8 cellular contexts compared by ENCODE assay signal in the genomic region with DNA sequence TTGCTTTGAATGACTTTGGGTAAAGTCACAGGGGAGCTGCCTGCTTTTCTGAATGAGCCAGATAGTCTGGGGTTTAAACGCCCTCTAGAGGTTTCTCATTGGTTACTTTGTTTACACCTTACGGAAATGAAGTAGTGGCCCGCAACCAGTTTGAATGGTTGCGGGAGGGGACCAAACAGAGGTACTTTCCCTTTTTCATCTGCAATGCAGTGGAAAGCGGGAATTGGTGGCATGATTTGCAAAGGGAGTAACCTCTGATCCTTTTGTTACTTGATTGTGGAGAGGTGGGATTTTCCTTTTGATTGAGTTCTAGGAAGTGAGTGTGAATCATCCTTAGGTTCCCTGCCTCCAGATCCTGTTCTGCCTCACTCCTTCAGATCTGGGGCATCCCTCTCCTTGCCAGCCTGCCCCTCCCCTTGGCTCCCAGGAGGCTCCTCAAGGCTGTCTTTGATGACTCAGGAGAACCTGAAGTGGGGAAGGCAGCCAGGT. TPM values are rescaled to one million over a fixed set of nuclear protein-coding genes. Genes with fewer than 3 reads are reported as not detected.
A peak's percentile ranks its signal among the peaks of the same experiment; 100 is the strongest.
DNase-seq lines count a peak whose midpoint lies in the region; ATAC-seq and TF ChIP-seq lines count a peak whose summit lies in the region.
"Had no signal": no experiment of that assay in that cellular context is flagged by ENCODE, and none has a peak within 500 bp of the region (broad histone marks: within the 10 kb centered on the region; RNA-seq: fewer than 3 reads in every experiment).

No MANE protein-coding gene starts in this region.

- no peaks in the 10 kb centered on the region for H3K27me3 Mint-ChIP-seq in progenitor cell of endocrine pancreas

- H3K4me3 Mint-ChIP-seq in progenitor cell of endocrine pancreas (ENCODE audit: low read depth): no peak overlapping the region
- H3K4me3 Mint-ChIP-seq: activated naive CD4-positive, alpha-beta T cell treated with anti-CD3 and anti-CD28 coated beads, Interleukin-2, amount 50 U/mL, for 24 hours had no signal

- no peaks in the 10 kb centered on the region for H3K36me3 Mint-ChIP-seq in progenitor cell of endocrine pancreas (ENCODE audit: insufficient read depth)
- H3K36me3 Mint-ChIP-seq: activated naive CD4-positive, alpha-beta T cell treated with anti-CD3 and anti-CD28 coated beads, Interleukin-2, amount 50 U/mL, for 24 hours had no signal

- peak; percentile 91 for ATAC-seq in GM18909 (IDR thresholded peaks at IDR 0.05; ENCODE audit: poor library complexity, unreplicated experiment)
- ATAC-seq in HG03045 (IDR thresholded peaks at IDR 0.05; ENCODE audit: unreplicated experiment): peak; percentile 77
- peak; percentile 92 for ATAC-seq in esophagus mucosa

- DNase-seq in DMS53 treated with DMSO at 0.1 percent for 48 hours (lab: John Stamatoyannopoulos, UW; ENCODE audit: unreplicated experiment): peak; percentile 19
- peak; percentile 60 for DNase-seq in OCI-M1 (lab: John Stamatoyannopoulos, UW)
- no peak for DNase-seq in progenitor cell of endocrine pancreas (ENCODE audit: low spot score, unreplicated experiment)
- no peak for DNase-seq in UCSD-AML1 (lab: John Stamatoyannopoulos, UW; ENCODE audit: unreplicated experiment)

- peaks cover 52% of the 10 kb centered on the region for H3K4me1 Mint-ChIP-seq in progenitor cell of endocrine pancreas (ENCODE audit: low read depth)

- H3K9me3 Mint-ChIP-seq in progenitor cell of endocrine pancreas (ENCODE audit: low read depth): peaks cover 1% of the 10 kb centered on the region
- H3K9me3 Mint-ChIP-seq: activated naive CD4-positive, alpha-beta T cell treated with anti-CD3 and anti-CD28 coated beads, Interleukin-2, amount 50 U/mL, for 24 hours had no signal

- H3K27ac Mint-ChIP-seq in progenitor cell of endocrine pancreas: peak overlapping the region; percentile 96

- TF ChIP-seq CTCF in progenitor cell of endocrine pancreas (IDR thresholded peaks at IDR 0.05; ENCODE audit: unreplicated experiment): peak; percentile 59

RNA-seq across cellular contexts. Expression of a gene that starts 15.9 kb away (rescaled TPM):
- total RNA-seq in esophagus mucosa: 0.44 TPM
- total RNA-seq in progenitor cell of endocrine pancreas: 23.6 and 25.3 TPM in 2 replicates

Comparison
In these comparisons a context has a peak if more than half of its experiments do, and no peak if none do; other contexts are left out.
1. DNase-seq: peak in DMS53 treated with DMSO at 0.1 percent for 48 hours (single experiment) and OCI-M1 (single experiment); none in progenitor cell of endocrine pancreas (single experiment) and UCSD-AML1 (single experiment).
2. RNA of a gene that starts 15.9 kb away (total RNA-seq): 23.6 to 25.3 TPM in progenitor cell of endocrine pancreas; 0.44 TPM in esophagus mucosa (single experiment); every median in the first group is over 10 times any median in the second.
3. Peak in every context shown above with its lines, with median percentiles within 50 percentile points of each other: ATAC-seq.